Comparison of ENCODE assay signal across 5 cellular contexts in genomic region chr14:90361865-90362557, GRCh38.
"Had no signal": no experiment of that assay in that cellular context is flagged by ENCODE, and none has a peak within 500 bp of the region (broad histone marks: within the 10 kb centered on the region; RNA-seq: fewer than 3 reads in every experiment).

No MANE protein-coding gene starts in this region.

- H3K9me3 Mint-ChIP-seq: GM23338, H9 had no signal

- H3K4me3 Mint-ChIP-seq: GM23338, H9 had no signal

- H3K4me3 ChIP-seq: GM23338, K562 had no signal

- DNase-seq: H9, HCEC 1CT, IMR-90 had no signal

- H3K27ac Mint-ChIP-seq: GM23338, H9 had no signal

- ATAC-seq: GM23338, K562 had no signal
